In the genomic region with DNA sequence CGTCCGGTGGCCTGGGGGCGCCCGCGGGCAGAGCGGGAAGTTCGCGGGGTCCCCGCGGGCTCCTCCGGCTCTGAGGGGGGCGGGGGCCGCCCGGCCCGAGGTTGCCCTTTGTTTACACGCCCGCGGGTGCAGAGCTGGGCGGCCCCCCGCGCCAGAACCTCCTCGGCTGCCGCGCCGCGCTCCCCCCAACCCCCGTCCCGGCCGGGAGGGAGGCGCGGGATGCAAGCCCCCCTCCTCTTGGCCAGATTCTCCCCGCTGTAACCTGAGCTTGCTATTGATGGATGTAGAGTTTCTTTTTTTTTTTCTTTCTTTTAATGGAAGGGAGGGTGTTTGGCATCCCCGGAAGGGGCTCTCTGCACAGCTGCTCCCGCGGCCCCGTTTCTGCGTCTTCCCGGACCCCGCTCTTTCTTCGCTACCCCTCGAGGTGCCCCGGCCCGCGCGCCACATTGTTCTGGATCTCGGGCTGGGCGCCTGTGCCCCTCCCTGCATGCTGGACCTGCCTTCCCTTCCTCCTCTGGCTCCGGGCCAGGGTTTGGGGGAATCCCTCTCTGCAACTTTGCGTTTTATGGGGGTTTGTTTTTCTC, we compare ENCODE assay signal across 1 cellular context.
TF ChIP-seq lines count a peak whose summit lies in the region.

No MANE protein-coding gene starts in this region.

TF ChIP-seq in WTC11, 78 proteins besides CTCF, POLR2A, EP300 and RAD21 (continued from another document):
- TF ChIP-seq, protein P1, sequence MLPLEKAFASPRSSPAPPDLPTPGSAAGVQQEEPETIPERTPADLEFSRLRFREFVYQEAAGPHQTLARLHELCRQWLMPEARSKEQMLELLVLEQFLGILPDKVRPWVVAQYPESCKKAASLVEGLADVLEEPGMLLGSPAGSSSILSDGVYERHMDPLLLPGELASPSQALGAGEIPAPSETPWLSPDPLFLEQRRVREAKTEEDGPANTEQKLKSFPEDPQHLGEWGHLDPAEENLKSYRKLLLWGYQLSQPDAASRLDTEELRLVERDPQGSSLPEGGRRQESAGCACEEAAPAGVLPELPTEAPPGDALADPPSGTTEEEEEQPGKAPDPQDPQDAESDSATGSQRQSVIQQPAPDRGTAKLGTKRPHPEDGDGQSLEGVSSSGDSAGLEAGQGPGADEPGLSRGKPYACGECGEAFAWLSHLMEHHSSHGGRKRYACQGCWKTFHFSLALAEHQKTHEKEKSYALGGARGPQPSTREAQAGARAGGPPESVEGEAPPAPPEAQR (CRISPR knock-in tag; IDR thresholded peaks at IDR 0.05), result no peak
